In genomic region chr3:161630791-161631190, GRCh38 we compare ENCODE assay signal across 20 cellular contexts.
DNase-seq lines count a peak whose midpoint lies in the region; ATAC-seq and TF ChIP-seq lines count a peak whose summit lies in the region.
"Had no signal": no experiment of that assay in that cellular context is flagged by ENCODE, and none has a peak within 500 bp of the region (broad histone marks: within the 10 kb centered on the region; RNA-seq: fewer than 3 reads in every experiment).

No MANE protein-coding gene starts in this region.

- H3K27me3 ChIP-seq in SK-N-SH (ENCODE audit: insufficient read depth) (no peaks in the 10 kb centered on the region), SJCRH30 (no peaks in the 10 kb centered on the region), neuronal stem cell (ENCODE audit: control insufficient read depth in 3 of 3, insufficient read depth in 3 of 3, low read depth in 1 of 3, low read length in 3 of 3) (no peaks in the 10 kb centered on the region)
- H3K27me3 ChIP-seq: BLaER1 treated with 17β-estradiol and CSF1 and Interleukin-3, amounts not matched to agents 10 nM and 100 nM; thyroid gland had no signal

- no peak overlapping the region for H4K91ac ChIP-seq in neuronal stem cell (ENCODE audit: low read depth, low read length, poor library complexity)

- no peak overlapping the region for H3K14ac ChIP-seq in neuronal stem cell (ENCODE audit: low read length)

- H2AK5ac ChIP-seq in neuronal stem cell (ENCODE audit: low read depth, low read length), result no peak overlapping the region

- CTCF ChIA-PET in SK-N-SH (lab: Yijun Ruan, JAX), result interaction anchor here (0.9 kb wide), 1 partner anchor 21 kb away, joined by 3 read pairs; no protein-coding TSS in a partner anchor

- H3K79me1 ChIP-seq in neuronal stem cell (ENCODE audit: low read depth, low read length), result no peaks in the 10 kb centered on the region

- H2BK120ac ChIP-seq in neuronal stem cell (ENCODE audit: low read depth, low read length), result no peak overlapping the region

- H3K23ac ChIP-seq in neuronal stem cell (ENCODE audit: low read depth, low read length, poor library complexity), result no peak overlapping the region

- no peak overlapping the region for H2BK12ac ChIP-seq in neuronal stem cell (ENCODE audit: low read length)

- no peak overlapping the region for H2BK5ac ChIP-seq in neuronal stem cell (ENCODE audit: low read length)

- H2BK15ac ChIP-seq in neuronal stem cell (ENCODE audit: low read length), result no peak overlapping the region

- H2AFZ ChIP-seq in SK-N-SH (ENCODE audit: low read depth) (no peak overlapping the region), neuronal stem cell (ENCODE audit: low read length) (no peak overlapping the region)

- ATAC-seq in SK-N-SH treated with all-trans-retinoic acid at 6 μM for 48 hours (no peak), HG02678 (IDR thresholded peaks at IDR 0.05; ENCODE audit: unreplicated experiment) (no peak)
- no peak for ATAC-seq in naive thymus-derived CD8-positive, alpha-beta T cell
- ATAC-seq: stimulated activated memory B cell treated with anti-CD40 and anti-IgM and Interleukin-4, amounts not matched to agents 10 μg/mL and 1 μg/mL and 100 μg/mL, for 72 hours had no signal

- H3K18ac ChIP-seq in neuronal stem cell (ENCODE audit: low read length), result no peak overlapping the region

- H3K9me2 ChIP-seq in SK-N-SH, result no peaks in the 10 kb centered on the region

- WGBS in SK-N-SH (ENCODE audit: low lambda C conversion rate), result 29% methylated on average over 2 of the region's 2 CpGs
- WGBS in neuronal stem cell (ENCODE audit: extremely low coverage in 2 of 2, insufficient read length in 2 of 2, insufficient replicate concordance in 1 of 2), 2 donors, result no CpG with 5 or more reads among the region's 2 CpGs

- H3K9ac ChIP-seq in SK-N-SH (no peak overlapping the region), neuronal stem cell (ENCODE audit: low read depth, low read length, poor library complexity) (no peak overlapping the region)
- H3K9ac ChIP-seq: BLaER1 treated with 17β-estradiol and CSF1 and Interleukin-3, amounts not matched to agents 10 nM and 100 nM had no signal

- TF ChIP-seq CTCF in SK-N-SH (IDR thresholded peaks at IDR 0.05) (no peak), epithelial cell of esophagus (IDR thresholded peaks at IDR 0.05; ENCODE audit: insufficient read depth, low read depth, low read length, missing control alignments) (no peak)

- H3K27ac ChIP-seq in SK-N-SH (ENCODE audit: low read depth in 2 of 2, low read length in 1 of 2) (no peak overlapping the region), SJCRH30 (no peak overlapping the region), neuronal stem cell (replicated peaks; ENCODE audit: low read length) (no peak overlapping the region)
- H3K27ac ChIP-seq: BLaER1 treated with 17β-estradiol and CSF1 and Interleukin-3, amounts not matched to agents 10 nM and 100 nM; thyroid gland had no signal

- H3K9me3 ChIP-seq in SK-N-SH, result no peaks in the 10 kb centered on the region
- H3K9me3 ChIP-seq in SJCRH30 (replicated peaks), result no peaks in the 10 kb centered on the region
- no peaks in the 10 kb centered on the region for H3K9me3 ChIP-seq in neuronal stem cell (replicated peaks in 1 of 2; ENCODE audit: control insufficient read depth in 2 of 2, insufficient read depth in 1 of 2, low read depth in 1 of 2, low read length in 2 of 2)
- H3K9me3 ChIP-seq: BLaER1 treated with 17β-estradiol and CSF1 and Interleukin-3, amounts not matched to agents 10 nM and 100 nM; thyroid gland had no signal

- H3K27me3 Mint-ChIP-seq in naive thymus-derived CD8-positive, alpha-beta T cell, result peaks cover 0 to 3% (median 0%) of the 10 kb centered on the region in 5 donors
- H3K27me3 Mint-ChIP-seq: stimulated activated memory B cell treated with anti-CD40 and anti-IgM and Interleukin-4, amounts not matched to agents 10 μg/mL and 1 μg/mL and 100 μg/mL, for 72 hours had no signal

- no peaks in the 10 kb centered on the region for H4K20me1 ChIP-seq in SK-N-SH (ENCODE audit: insufficient read depth)
- H4K20me1 ChIP-seq: BLaER1 treated with 17β-estradiol and CSF1 and Interleukin-3, amounts not matched to agents 10 nM and 100 nM had no signal

- POLR2A ChIA-PET in SK-N-SH (lab: Yijun Ruan, JAX), result no interaction called here
- POLR2A ChIA-PET in naive thymus-derived CD8-positive, alpha-beta T cell (lab: Charles Lee), result no interaction called here

- no peaks in the 10 kb centered on the region for H3K36me3 Mint-ChIP-seq in naive thymus-derived CD8-positive, alpha-beta T cell
- H3K36me3 Mint-ChIP-seq: stimulated activated memory B cell treated with anti-CD40 and anti-IgM and Interleukin-4, amounts not matched to agents 10 μg/mL and 1 μg/mL and 100 μg/mL, for 72 hours had no signal

- H3K4ac ChIP-seq in neuronal stem cell (ENCODE audit: low read length), result no peak overlapping the region

- no peak for DNase-seq in SK-N-SH
- peak; percentile 10 to 49 for DNase-seq in SJCRH30
- DNase-seq in epithelial cell of esophagus (ENCODE audit: low read depth), result peak; percentile 29
- DNase-seq in neuronal stem cell (ENCODE audit: low spot score), result peak; percentile 18
- no peak for DNase-seq in naive thymus-derived CD8-positive, alpha-beta T cell
- DNase-seq in DMS79 treated with DMSO at 0.1 percent for 48 hours (lab: John Stamatoyannopoulos, UW), result no peak
- DNase-seq: 8988T; activated CD4-positive, alpha-beta T cell treated with anti-CD3 and anti-CD28 coated beads for 1 hour; HFFc6; hypothalamus; NCI-H774; occipital lobe; stimulated activated CD4-positive, alpha-beta T cell treated with anti-CD3 and anti-CD28 coated beads, Interleukin-15, amount 100 ng/mL, for 24 hours; T-helper 2 cell; thyroid gland had no signal

- H4K8ac ChIP-seq in neuronal stem cell (ENCODE audit: low read depth, low read length), result no peak overlapping the region

- H3K4me2 ChIP-seq in SK-N-SH (no peak overlapping the region), neuronal stem cell (ENCODE audit: insufficient read depth, low read length, poor library complexity, severe bottlenecking) (no peak overlapping the region)
- H3K4me2 ChIP-seq: BLaER1 treated with 17β-estradiol and CSF1 and Interleukin-3, amounts not matched to agents 10 nM and 100 nM had no signal

- H3K79me2 ChIP-seq in SK-N-SH (ENCODE audit: insufficient read depth), result no peaks in the 10 kb centered on the region

- no peak overlapping the region for H3K27ac Mint-ChIP-seq in naive thymus-derived CD8-positive, alpha-beta T cell
- H3K27ac Mint-ChIP-seq: activated T-helper 2 cell treated with anti-CD3 and anti-CD28 coated beads, Interferon-gamma antibody, Interleukin-2, Interleukin-4, amounts not matched to agents 10 μg/mL and 5 μg/mL and 100 μg/mL, durations not matched to agents 14 hours and 24 hours and 36 hours; HFFc6; stimulated activated memory B cell treated with anti-CD40 and anti-IgM and Interleukin-4, amounts not matched to agents 10 μg/mL and 1 μg/mL and 100 μg/mL, for 72 hours had no signal

- H3K4me3 Mint-ChIP-seq in naive thymus-derived CD8-positive, alpha-beta T cell, result no peak overlapping the region
- H3K4me3 Mint-ChIP-seq: HFFc6; stimulated activated memory B cell treated with anti-CD40 and anti-IgM and Interleukin-4, amounts not matched to agents 10 μg/mL and 1 μg/mL and 100 μg/mL, for 72 hours had no signal

- H3K36me3 ChIP-seq in SK-N-SH (replicated peaks in 1 of 2; ENCODE audit: control insufficient read depth in 1 of 2, insufficient read depth in 2 of 2, low read length in 1 of 2) (no peaks in the 10 kb centered on the region), SJCRH30 (no peaks in the 10 kb centered on the region), neuronal stem cell (replicated peaks in 1 of 2; ENCODE audit: control insufficient read depth in 2 of 2, insufficient read depth in 2 of 2, low read length in 2 of 2) (no peaks in the 10 kb centered on the region)
- H3K36me3 ChIP-seq: BLaER1 treated with 17β-estradiol and CSF1 and Interleukin-3, amounts not matched to agents 10 nM and 100 nM; thyroid gland had no signal

- no peaks in the 10 kb centered on the region for H3F3A ChIP-seq in SK-N-SH (replicated peaks; ENCODE audit: insufficient read depth)

- H3K4me3 ChIP-seq in SK-N-SH (ENCODE audit: low read depth in 2 of 2, low read length in 1 of 2) (no peak overlapping the region), SJCRH30 (no peak overlapping the region), epithelial cell of esophagus (ENCODE audit: low read length) (no peak overlapping the region), neuronal stem cell (ENCODE audit: low read length in 2 of 2) (no peak overlapping the region)
- H3K4me3 ChIP-seq: BLaER1 treated with 17β-estradiol and CSF1 and Interleukin-3, amounts not matched to agents 10 nM and 100 nM; thyroid gland had no signal

- H3K4me1 Mint-ChIP-seq in naive thymus-derived CD8-positive, alpha-beta T cell, result no peaks in the 10 kb centered on the region
- H3K4me1 Mint-ChIP-seq: stimulated activated memory B cell treated with anti-CD40 and anti-IgM and Interleukin-4, amounts not matched to agents 10 μg/mL and 1 μg/mL and 100 μg/mL, for 72 hours had no signal

- no peak for TF ChIP-seq RAD21 in SK-N-SH (IDR thresholded peaks at IDR 0.05; ENCODE audit: low read length)

- H3K4me1 ChIP-seq in SK-N-SH (ENCODE audit: control insufficient read depth in 1 of 2, insufficient read depth in 2 of 2, low read depth in 1 of 2, low read length in 1 of 2) (no peaks in the 10 kb centered on the region), SJCRH30 (no peaks in the 10 kb centered on the region), neuronal stem cell (ENCODE audit: control insufficient read depth in 2 of 2, insufficient read depth in 1 of 2, low read depth in 1 of 2, low read length in 2 of 2) (no peaks in the 10 kb centered on the region)
- H3K4me1 ChIP-seq: BLaER1 treated with 17β-estradiol and CSF1 and Interleukin-3, amounts not matched to agents 10 nM and 100 nM; thyroid gland had no signal

- no peak for TF ChIP-seq EP300 in SK-N-SH (IDR thresholded peaks at IDR 0.05; ENCODE audit: borderline replicate concordance in 1 of 2, low read depth in 1 of 2, low read length in 1 of 2)

- H3K9me3 Mint-ChIP-seq in naive thymus-derived CD8-positive, alpha-beta T cell, result peaks cover 0 to 20% (median 2%) of the 10 kb centered on the region in 9 donors
- H3K9me3 Mint-ChIP-seq: activated T-helper 2 cell treated with anti-CD3 and anti-CD28 coated beads, Interferon-gamma antibody, Interleukin-2, Interleukin-4, amounts not matched to agents 10 μg/mL and 5 μg/mL and 100 μg/mL, durations not matched to agents 14 hours and 24 hours and 36 hours; stimulated activated memory B cell treated with anti-CD40 and anti-IgM and Interleukin-4, amounts not matched to agents 10 μg/mL and 1 μg/mL and 100 μg/mL, for 72 hours had no signal

TF ChIP-seq in SK-N-SH treated with all-trans-retinoic acid at 6 μM for 48 hours, 23 proteins besides CTCF, POLR2A, EP300 and RAD21:
- TF ChIP-seq ZNF8 (CRISPR knock-in tag; IDR thresholded peaks at IDR 0.05) (no peak), CSDC2 (CRISPR knock-in tag; IDR thresholded peaks at IDR 0.05) (no peak), ESRRG (CRISPR knock-in tag; IDR thresholded peaks at IDR 0.05) (no peak), ZNF565 (CRISPR knock-in tag; conservative IDR thresholded peaks at IDR 0.05; ENCODE audit: low read depth) (no peak), RARB (CRISPR knock-in tag; IDR thresholded peaks at IDR 0.05) (no peak)

Comparison
In these comparisons a context has a peak if more than half of its experiments do, and no peak if none do; other contexts are left out.
1. DNase-seq: peak in SJCRH30 (2 of 2), epithelial cell of esophagus (single experiment) and neuronal stem cell (single experiment); none in SK-N-SH (single experiment), naive thymus-derived CD8-positive, alpha-beta T cell (0 of 10) and DMS79 treated with DMSO at 0.1 percent for 48 hours (single experiment).